10 cellular contexts compared by ENCODE assay signal in the genomic region with DNA sequence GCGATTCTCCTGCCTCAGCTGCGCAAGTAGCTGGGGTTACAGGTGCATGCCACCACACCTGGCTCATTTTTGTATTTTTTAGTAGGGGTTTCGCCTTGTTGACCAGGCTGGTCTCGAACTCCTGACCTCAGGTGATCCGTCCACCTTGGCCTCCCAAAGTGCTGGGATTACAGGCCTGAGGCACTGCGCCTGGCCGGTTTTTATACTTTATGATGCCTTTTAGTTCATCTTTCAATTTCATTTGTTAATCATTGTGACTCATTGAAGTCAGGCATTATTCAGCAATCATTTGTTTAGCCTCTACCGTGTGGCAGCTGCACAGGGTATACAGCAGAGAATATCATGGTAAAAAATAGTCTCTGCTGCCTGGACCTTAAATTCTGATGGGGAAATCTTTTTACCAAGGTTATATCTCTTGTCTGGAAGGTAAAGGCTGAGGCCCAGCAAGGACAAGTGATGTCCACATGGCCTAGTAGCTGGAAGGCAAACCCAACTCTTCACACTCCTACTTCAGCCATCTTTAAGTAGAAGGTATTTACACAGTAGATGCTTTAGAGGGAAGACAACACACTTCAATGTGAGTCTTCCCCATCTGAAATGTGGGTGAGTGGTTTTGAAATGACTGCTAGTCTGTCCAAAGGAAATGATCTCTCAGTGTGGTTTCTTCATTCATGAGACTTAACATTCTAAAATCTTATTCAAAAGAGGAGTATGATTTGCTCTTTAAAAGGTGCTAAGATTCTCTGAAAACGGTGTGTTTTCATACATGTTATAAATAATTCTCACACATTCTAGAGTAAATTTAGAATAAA. TPM values are rescaled to one million over a fixed set of nuclear protein-coding genes. Genes with fewer than 3 reads are reported as not detected.
DNase-seq lines count a peak whose midpoint lies in the region; ATAC-seq, FAIRE-seq and TF ChIP-seq lines count a peak whose summit lies in the region.
"Had no signal": no experiment of that assay in that cellular context is flagged by ENCODE, and none has a peak within 500 bp of the region (broad histone marks: within the 10 kb centered on the region; RNA-seq: fewer than 3 reads in every experiment).

No MANE protein-coding gene starts in this region.

- peaks cover 3% of the 10 kb centered on the region for H3K36me3 ChIP-seq in bronchial epithelial cell (ENCODE audit: control insufficient read depth, insufficient read depth, low read length)
- H3K36me3 ChIP-seq: pancreas had no signal

- TF ChIP-seq RAD21 in A549 (conservative IDR thresholded peaks at IDR 0.05 in 1 of 2, IDR thresholded peaks at IDR 0.05 in 1 of 2), result no peak

- POLR2A ChIA-PET in A549 (lab: Yijun Ruan, JAX), result no interaction called here

- no peak for TF ChIP-seq EP300 in A549 (IDR thresholded peaks at IDR 0.05)

- DNase-seq in A549 (ENCODE audit: low read depth in 1 of 2, low spot score in 1 of 2), result no peak
- DNase-seq in bronchial epithelial cell (ENCODE audit: low read depth), result peak; percentile 54
- DNase-seq in T-helper 9 cell, result no peak
- DNase-seq in SK-N-DZ (ENCODE audit: low spot score), result no peak
- DNase-seq in DMS79 treated with DMSO at 0.1 percent for 48 hours (lab: John Stamatoyannopoulos, UW), result no peak
- no peak for DNase-seq in H54 (ENCODE audit: insufficient read length, low spot score)
- DNase-seq: trophoblast cell had no signal

- H3K9me3 ChIP-seq in A549, result no peaks in the 10 kb centered on the region
- H3K9me3 ChIP-seq: pancreas had no signal

- H3K4me2 ChIP-seq in A549, result peak overlapping the region; percentile 73; the same call in 2 of the 3 replicates

- H3K4me3 ChIP-seq in A549 (no peak overlapping the region), bronchial epithelial cell (ENCODE audit: low read depth, low read length) (no peak overlapping the region)
- H3K4me3 ChIP-seq: pancreas had no signal

- WGBS in A549 (ENCODE audit: missing lambda C conversion rate), result 89% methylated on average over 9 of the region's 9 CpGs

- no peak for TF ChIP-seq CTCF in A549 (IDR thresholded peaks at IDR 0.05)
- no peak for TF ChIP-seq CTCF in bronchial epithelial cell (IDR thresholded peaks at IDR 0.05; ENCODE audit: insufficient read depth, low read length, severe bottlenecking)

- CTCF ChIA-PET in A549 (lab: Yijun Ruan, JAX), result interaction anchor here (0.7 to 1.6 kb wide), 3 partner anchors 8 to 20 kb away, joined by 3 to 6 read pairs (median 4); no protein-coding TSS in a partner anchor

- no peak for ATAC-seq in A549
- peak; percentile 34 for ATAC-seq in GM18870 (IDR thresholded peaks at IDR 0.05; ENCODE audit: unreplicated experiment)
- ATAC-seq in HG03442 (IDR thresholded peaks at IDR 0.05; ENCODE audit: unreplicated experiment), result peak; percentile 35
- ATAC-seq: pancreas had no signal

- peak overlapping the region in 1 of 2 experiments; percentile 24; a peak in 2 of 6 replicates for H3K27ac ChIP-seq in A549
- H3K27ac ChIP-seq: pancreas had no signal

- no peaks in the 10 kb centered on the region for H3K27me3 ChIP-seq in bronchial epithelial cell (ENCODE audit: control insufficient read depth, insufficient read depth, low read length)
- H3K27me3 ChIP-seq: pancreas had no signal

- peaks cover 27% of the 10 kb centered on the region for H3K4me1 ChIP-seq in A549

- FAIRE-seq in A549 (lab: Jason Lieb, UNC) (no peak), bronchial epithelial cell (lab: Jason Lieb, UNC) (no peak), H54 (lab: Jason Lieb, UNC) (no peak)
- FAIRE-seq: pancreas had no signal

- TF ChIP-seq POLR2A in A549 (IDR thresholded peaks at IDR 0.05; ENCODE audit: low read length) (no peak), H54 (IDR thresholded peaks at IDR 0.05; ENCODE audit: low read depth, low read length) (no peak)

TF ChIP-seq in A549, 52 proteins besides CTCF, POLR2A, EP300 and RAD21:
- TF ChIP-seq FOSL2 (IDR thresholded peaks at IDR 0.05) (no peak), FOSL2 (CRISPR knock-in tag; IDR thresholded peaks at IDR 0.05) (0 out of 2 replicates have a peak, but pooled peaks have one; percentile 12), GATA3 (IDR thresholded peaks at IDR 0.05; ENCODE audit: borderline replicate concordance) (no peak)

RNA-seq across cellular contexts. Expression of gene PRPSAP2, which starts 2.4 kb away (rescaled TPM):
- polyA plus RNA-seq in A549 (2011; rRNA removed), result 76.1 and 82.1 TPM in 2 replicates
- polyA plus RNA-seq in A549 (2012; cell fraction: cytosol; rRNA removed), result 38.2 and 43.7 TPM in 2 replicates
- 23.3 and 33.4 TPM in 2 replicates for polyA plus RNA-seq in A549 (2012; cell fraction: nucleus; rRNA removed)
- polyA plus RNA-seq in A549 (2017; fragmentation: RNase III; extraction: RNeasy Plus Mini Kit Qiagen cat#74134 plus additional on column Dnase treatment), result 53.3 to 55.3 TPM (median 54.9 TPM) in 3 replicates
- 40.5 and 48.3 TPM in 2 replicates for polyA minus RNA-seq in A549 (2011; rRNA and poly(A)+ RNA removed)
- 36.9 and 46.5 TPM in 2 replicates for total RNA-seq in bronchial epithelial cell
- 140 and 153 TPM in 2 replicates for polyA plus RNA-seq in SK-N-DZ (2014; cell fraction: cytosol; rRNA removed)
- polyA plus RNA-seq in SK-N-DZ (2014; cell fraction: nucleus; rRNA removed), result 62.1 and 72.3 TPM in 2 replicates

Comparison
In these comparisons a context has a peak if more than half of its experiments do, and no peak if none do; other contexts are left out.
1. ATAC-seq: peak in GM18870 (single experiment) and HG03442 (single experiment); none in A549 (0 of 2).